ENCODE assay signal across 19 cellular contexts in the genomic region with DNA sequence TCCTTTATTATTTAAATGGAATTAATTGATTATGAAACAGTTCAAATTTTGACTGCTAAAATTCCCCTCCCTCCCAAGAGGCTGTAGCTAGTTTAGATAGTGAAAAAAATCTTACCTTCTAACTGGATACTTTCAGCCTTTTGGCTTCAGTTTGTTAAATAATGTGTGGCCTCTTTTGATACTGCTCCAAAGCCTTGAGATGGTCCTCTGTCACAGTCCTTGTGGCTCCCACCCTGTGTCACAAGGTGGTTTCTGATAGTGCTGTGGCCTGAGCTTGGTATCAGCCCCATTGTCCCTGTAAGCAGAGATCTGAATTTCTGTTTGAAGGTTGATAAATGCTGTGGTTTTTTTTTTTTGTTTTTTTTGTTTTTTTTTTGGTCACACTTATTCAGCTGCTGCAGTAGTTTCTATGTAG. TPM values are rescaled to one million over a fixed set of nuclear protein-coding genes. Genes with fewer than 3 reads are reported as not detected.
DNase-seq lines count a peak whose midpoint lies in the region; ATAC-seq, FAIRE-seq and TF ChIP-seq lines count a peak whose summit lies in the region.
"Had no signal": no experiment of that assay in that cellular context is flagged by ENCODE, and none has a peak within 500 bp of the region (broad histone marks: within the 10 kb centered on the region; RNA-seq: fewer than 3 reads in every experiment).

No MANE protein-coding gene starts in this region.

- peak in 1 of 2 experiments; percentile 61; a peak in 1 of 4 replicates for TF ChIP-seq EP300 in GM12878 (IDR thresholded peaks at IDR 0.05; ENCODE audit: borderline replicate concordance in 1 of 2, control insufficient read depth in 1 of 2, low read depth in 2 of 2, low read length in 2 of 2)

- POLR2A ChIA-PET in GM12878 (lab: Charles Lee), result interaction anchor here (0.7 to 1.3 kb wide), 4 partner anchors 18 to 441 kb away, joined by 3 to 6 read pairs (median 4); no protein-coding TSS in a partner anchor

- H2AFZ ChIP-seq in GM12878 (ENCODE audit: control insufficient read depth, low read depth, low read length), result no peak overlapping the region

- H3K36me3 Mint-ChIP-seq in stimulated activated effector memory CD8-positive, alpha-beta T cell treated with anti-CD3 and anti-CD28 coated beads, Interleukin-12 subunit alpha, Interleukin-12 subunit beta, amount 100 ng/mL, for 72 hours, result peaks cover 86% of the 10 kb centered on the region

- H3K4me1 Mint-ChIP-seq in stimulated activated effector memory CD8-positive, alpha-beta T cell treated with anti-CD3 and anti-CD28 coated beads, Interleukin-12 subunit alpha, Interleukin-12 subunit beta, amount 100 ng/mL, for 72 hours, result peaks cover 52% of the 10 kb centered on the region

- peak overlapping the region; percentile 74 for H3K27ac Mint-ChIP-seq in stimulated activated effector memory CD8-positive, alpha-beta T cell treated with anti-CD3 and anti-CD28 coated beads, Interleukin-12 subunit alpha, Interleukin-12 subunit beta, amount 100 ng/mL, for 72 hours

- intact Hi-C loops in left cardiac atrium (cut with DNase I), result no loop called here
- intact Hi-C loops in GM12878 (cut with micrococcal nuclease; ENCODE audit: unreplicated experiment), result loop anchor here (5.0 kb wide), 1 partner anchor 113 kb away; a partner anchor contains a TSS

- no peak for TF ChIP-seq RAD21 in GM12878 (IDR thresholded peaks at IDR 0.05; ENCODE audit: insufficient read depth, low read depth, low read length)

- no peak overlapping the region for H3K4me2 ChIP-seq in GM12878 (ENCODE audit: control insufficient read depth, insufficient read depth)

- H3K4me3 Mint-ChIP-seq in stimulated activated effector memory CD8-positive, alpha-beta T cell treated with anti-CD3 and anti-CD28 coated beads, Interleukin-12 subunit alpha, Interleukin-12 subunit beta, amount 100 ng/mL, for 72 hours, result no peak overlapping the region
- H3K4me3 Mint-ChIP-seq: activated B cell treated with CpG ODN at 0.5 μM for 24 hours had no signal

- in situ Hi-C loops in GM12878 (cut with MboI), result no loop called here

- H3K4me1 ChIP-seq in cardiac muscle cell (ENCODE audit: low read depth), result peaks cover 7% of the 10 kb centered on the region
- peaks cover 39% of the 10 kb centered on the region for H3K4me1 ChIP-seq in GM12878 (ENCODE audit: control insufficient read depth, insufficient read depth, low read length)

- H3K9ac ChIP-seq in GM12878 (ENCODE audit: control insufficient read depth, insufficient read depth, low read length), result no peak overlapping the region

- SMC1A ChIA-PET in GM12878 (lab: Charles Lee; ENCODE audit: uncharacterized antibody, unreplicated experiment), result interaction anchor here (1.2 to 2.8 kb wide), 2 partner anchors 12 to 17 kb away, joined by 4 to 17 read pairs; no protein-coding TSS in a partner anchor

- no peaks in the 10 kb centered on the region for H3K27me3 ChIP-seq in cardiac muscle cell
- no peaks in the 10 kb centered on the region for H3K27me3 ChIP-seq in GM12878 (replicated peaks in 1 of 2; ENCODE audit: control insufficient read depth in 2 of 2, insufficient read depth in 2 of 2, low read length in 1 of 2)
- H3K27me3 ChIP-seq: heart left ventricle, right atrium auricular region, thyroid gland had no signal

- no peak for TF ChIP-seq POLR2A in GM12878 (IDR thresholded peaks at IDR 0.05; ENCODE audit: low read depth, low read length)

- no peak for FAIRE-seq in GM12878 (lab: Jason Lieb, UNC)
- FAIRE-seq: islet of Langerhans had no signal

- CTCF ChIA-PET in GM12878 (lab: Yijun Ruan, JAX), result interaction anchor here (0.7 kb wide), 1 partner anchor 46 kb away, joined by 4 read pairs; no protein-coding TSS in a partner anchor

- H3K9me3 ChIP-seq in cardiac muscle cell (ENCODE audit: low read depth) (no peaks in the 10 kb centered on the region), GM12878 (replicated peaks; ENCODE audit: control insufficient read depth, insufficient read depth, low read length) (no peaks in the 10 kb centered on the region)
- H3K9me3 ChIP-seq: heart left ventricle, right atrium auricular region, thyroid gland had no signal

- BruUV-seq in GM12878 (replicated peaks; lab: Mats Ljungman, UMichigan), result no TSS peak

- H3K4me3 ChIP-seq in cardiac muscle cell (no peak overlapping the region), GM12878 (no peak overlapping the region), foreskin fibroblast (ENCODE audit: low read depth in 1 of 2, low read length in 2 of 2) (no peak overlapping the region)
- H3K4me3 ChIP-seq: heart left ventricle, right atrium auricular region, thyroid gland had no signal

- H3K27ac ChIP-seq in cardiac muscle cell, result peak overlapping the region; percentile 54
- no peak overlapping the region; the same call in 1 of the 2 replicates for H3K27ac ChIP-seq in GM12878 (ENCODE audit: control insufficient read depth, insufficient read depth)
- H3K27ac ChIP-seq: thyroid gland had no signal

- RAD21 ChIA-PET in GM12878 (lab: Charles Lee; ENCODE audit: unreplicated experiment), result interaction anchor here (0.6 to 1.0 kb wide), 3 partner anchors 13 to 1206 kb away, joined by 3 to 4 read pairs (median 4); no protein-coding TSS in a partner anchor

- TF ChIP-seq CTCF in cardiac muscle cell (IDR thresholded peaks at IDR 0.05; ENCODE audit: low read depth, low read length), result no peak
- no peak for TF ChIP-seq CTCF in GM12878 (IDR thresholded peaks at IDR 0.05 in 2 of 3, conservative IDR thresholded peaks at IDR 0.05 in 1 of 3; ENCODE audit: control insufficient read depth in 2 of 3, extremely low read depth in 1 of 3, insufficient read depth in 1 of 3, low read depth in 3 of 3, low read length in 3 of 3)
- no peak for TF ChIP-seq CTCF in foreskin fibroblast (IDR thresholded peaks at IDR 0.05; ENCODE audit: low read depth, low read length)

- ATAC-seq in left cardiac atrium (no peak), GM12878 (peak; percentile 12; the same call in 1 of the 3 replicates), GM18861 (IDR thresholded peaks at IDR 0.05; ENCODE audit: unreplicated experiment) (no peak)
- ATAC-seq in stimulated activated effector memory CD8-positive, alpha-beta T cell treated with anti-CD3 and anti-CD28 coated beads, Interleukin-12 subunit alpha, Interleukin-12 subunit beta, amount 100 ng/mL, for 72 hours, result no peak
- ATAC-seq: heart left ventricle, Right ventricle myocardium inferior had no signal

- H4K20me1 ChIP-seq in GM12878 (ENCODE audit: control insufficient read depth, insufficient read depth), result peaks cover 5% of the 10 kb centered on the region; the same call in 1 of the 2 replicates

- DNase-seq in cardiac muscle cell (ENCODE audit: low read depth in 1 of 2, low spot score in 1 of 2), result no peak
- no peak for DNase-seq in left cardiac atrium
- peak; percentile 90 for DNase-seq in OCI-M2 (lab: John Stamatoyannopoulos, UW; ENCODE audit: unreplicated experiment)
- no peak for DNase-seq in GM12878 (ENCODE audit: low read depth, low spot score)
- no peak for DNase-seq in stimulated activated effector memory CD8-positive, alpha-beta T cell treated with anti-CD3 and anti-CD28 coated beads, Interleukin-12 subunit alpha, Interleukin-12 subunit beta, amount 100 ng/mL, for 72 hours (ENCODE audit: low spot score in 2 of 2)
- DNase-seq in foreskin fibroblast, result no peak
- DNase-seq in GM19240 (ENCODE audit: insufficient read length, low spot score), result no peak
- DNase-seq: activated B cell treated with CpG ODN at 0.5 μM for 24 hours; aorta; effector CD8-positive, alpha-beta T cell; heart left ventricle; NCI-H1092 treated with DMSO at 0.1 percent for 48 hours; NCI-H526; occipital lobe; thyroid gland had no signal

- no peaks in the 10 kb centered on the region for H3K9me3 Mint-ChIP-seq in stimulated activated effector memory CD8-positive, alpha-beta T cell treated with anti-CD3 and anti-CD28 coated beads, Interleukin-12 subunit alpha, Interleukin-12 subunit beta, amount 100 ng/mL, for 72 hours
- H3K9me3 Mint-ChIP-seq: activated B cell treated with CpG ODN at 0.5 μM for 24 hours had no signal

- H3K79me2 ChIP-seq in GM12878 (ENCODE audit: control insufficient read depth, insufficient read depth, low read length), result peaks cover 66% of the 10 kb centered on the region

- H3K36me3 ChIP-seq in cardiac muscle cell (peaks cover 41% of the 10 kb centered on the region), GM12878 (ENCODE audit: control insufficient read depth in 2 of 2, insufficient read depth in 2 of 2, low read length in 1 of 2) (peaks cover 16 to 35% of the 10 kb centered on the region in 2 experiments)

TF ChIP-seq in GM12878, 131 proteins besides CTCF, POLR2A, EP300 and RAD21 (continues in another document):
- TF ChIP-seq EZH2 (IDR thresholded peaks at IDR 0.05; ENCODE audit: borderline replicate concordance, control insufficient read depth, low read depth, low read length) (no peak), CBX5 (IDR thresholded peaks at IDR 0.05; ENCODE audit: low read depth) (no peak)

RNA-seq across cellular contexts. Expression of a gene that starts 20.8 kb away (rescaled TPM):
- 29.2 and 33.4 TPM in 2 replicates for total RNA-seq in cardiac muscle cell
- 21.0 and 24.1 TPM in 2 replicates for polyA plus RNA-seq in cardiac muscle cell
- 10 to 100 TPM; 18.7 to 23.8 TPM for total RNA-seq in left cardiac atrium
- 79.9 and 89.9 TPM in 2 replicates for total RNA-seq in GM12878 (2013; cell fraction: nucleolus; rRNA removed)
- total RNA-seq in GM12878 (2014; rRNA removed), result 34.3 and 40.9 TPM in 2 replicates
- total RNA-seq in GM12878 (2014; rRNA removed; fragmentation: Illumina TruSeq; extraction: Trizol), result 38.5 and 41.1 TPM in 2 replicates
- total RNA-seq in GM12878 (2021), result 37.7 and 39.6 TPM in 2 replicates
- polyA plus RNA-seq in GM12878 (2011; ENCODE audit: low read depth), result 22.3 TPM
- polyA plus RNA-seq in GM12878 (2011; rRNA removed), result 31.7 and 45.1 TPM in 2 replicates
- polyA plus RNA-seq in GM12878 (2011; cell fraction: cytosol; rRNA removed), result 15.7 and 17.9 TPM in 2 replicates
- polyA plus RNA-seq in GM12878 (2011; cell fraction: nucleus; rRNA removed), result 28.5 and 34.2 TPM in 2 replicates
- 31.7 and 32.9 TPM in 2 replicates for polyA plus RNA-seq in GM12878 (2012)
- 32.4 and 43.6 TPM in 2 replicates for polyA plus RNA-seq in GM12878 (2014; fragmentation: Illumina TruSeq; extraction: Trizol)
- polyA plus RNA-seq in GM12878 (2014; fragmentation: Nextera tagmentation; extraction: Ambion mirVana), result 10 to 100 TPM; 13.2 to 16.3 TPM
- 24.9 and 28.3 TPM in 2 replicates for polyA plus RNA-seq in GM12878 (2014; rRNA removed)
- 10 to 100 TPM; 39.5 to 43.4 TPM for polyA plus RNA-seq in GM12878 (2016; fragmentation: Nextera tagmentation; extraction: Ambion mirVana)
- 29.7 and 47.0 TPM in 2 replicates for polyA minus RNA-seq in GM12878 (2011; rRNA and poly(A)+ RNA removed)
- polyA minus RNA-seq in GM12878 (2011; cell fraction: cytosol; rRNA and poly(A)+ RNA removed), result 11.1 and 13.6 TPM in 2 replicates
- 24.1 and 40.4 TPM in 2 replicates for polyA minus RNA-seq in GM12878 (2011; cell fraction: nucleus; rRNA and poly(A)+ RNA removed)
